Comparison of ENCODE assay signal across 15 cellular contexts in the genomic region with DNA sequence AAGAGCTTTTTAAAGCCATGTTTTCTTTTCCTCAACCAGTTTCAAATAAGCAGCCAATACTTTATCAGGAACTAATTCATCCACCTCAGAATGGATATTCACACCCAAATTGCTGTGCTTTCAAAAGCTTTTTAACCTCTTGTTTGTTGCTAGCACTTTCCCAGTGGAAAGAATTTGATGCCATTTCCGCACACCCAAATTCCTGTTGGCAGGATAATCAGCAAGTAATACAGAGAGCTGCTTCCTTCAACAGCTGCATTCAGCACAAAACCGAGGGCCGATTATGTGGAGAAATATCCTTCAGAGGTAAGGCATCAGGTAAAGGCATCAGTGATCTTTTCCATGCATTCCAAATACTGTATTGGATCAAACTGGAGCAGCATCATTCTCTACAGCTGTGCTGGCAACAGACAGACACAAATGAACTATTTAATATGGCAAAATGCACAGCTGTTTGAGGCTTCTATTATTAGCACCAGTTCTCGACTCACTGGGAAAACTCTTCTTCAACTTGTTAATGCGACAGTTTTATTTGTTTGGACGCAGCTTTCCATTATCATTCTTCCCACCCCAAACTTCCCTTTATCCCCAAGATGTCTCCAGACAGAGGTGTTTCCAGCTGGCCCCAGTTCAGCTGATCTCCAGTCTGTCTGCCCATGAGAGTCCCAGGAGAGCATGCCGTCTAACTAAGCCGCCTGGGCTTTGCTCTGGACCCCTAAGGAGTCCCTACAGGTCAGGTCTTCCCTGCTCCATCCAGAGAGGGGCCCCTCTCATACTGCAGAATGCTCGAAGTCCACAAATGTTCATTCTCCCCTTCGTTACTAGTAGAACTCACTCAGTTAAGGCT. TPM values are rescaled to one million over a fixed set of nuclear protein-coding genes. Genes with fewer than 3 reads are reported as not detected.
DNase-seq lines count a peak whose midpoint lies in the region; ATAC-seq and TF ChIP-seq lines count a peak whose summit lies in the region.
"Had no signal": no experiment of that assay in that cellular context is flagged by ENCODE, and none has a peak within 500 bp of the region (broad histone marks: within the 10 kb centered on the region; RNA-seq: fewer than 3 reads in every experiment).

No MANE protein-coding gene starts in this region.

- peaks cover 30 to 44% (median 37%) of the 10 kb centered on the region in 4 donors for H3K4me1 ChIP-seq in upper lobe of left lung
- no peaks in the 10 kb centered on the region for H3K4me1 ChIP-seq in A673 (ENCODE audit: insufficient read depth, low read length, poor library complexity, severe bottlenecking)

- 67 to 76% methylated on average over 10 of the region's 10 CpGs for WGBS in upper lobe of left lung, 2 donors

- no peak for TF ChIP-seq POLR2A in upper lobe of left lung (IDR thresholded peaks at IDR 0.05)

- H3K9me3 ChIP-seq in upper lobe of left lung: no peaks in the 10 kb centered on the region
- peaks cover 8% of the 10 kb centered on the region for H3K9me3 ChIP-seq in MG63
- peaks cover 7% of the 10 kb centered on the region for H3K9me3 ChIP-seq in A673 (ENCODE audit: low read depth, low read length, poor library complexity, severe bottlenecking)
- H3K9me3 ChIP-seq: ovary had no signal

- H3K36me3 ChIP-seq in upper lobe of left lung (peaks cover 0 to 3% (median 0%) of the 10 kb centered on the region in 4 donors), MG63 (peaks cover 3% of the 10 kb centered on the region), A673 (ENCODE audit: insufficient read depth, low read length, poor library complexity, severe bottlenecking) (peaks cover 5% of the 10 kb centered on the region)
- H3K36me3 ChIP-seq: ovary had no signal

- H3K27me3 ChIP-seq in upper lobe of left lung: no peaks in the 10 kb centered on the region
- no peaks in the 10 kb centered on the region for H3K27me3 ChIP-seq in MG63
- H3K27me3 ChIP-seq in A673 (replicated peaks; ENCODE audit: insufficient read depth, low read depth, low read length, poor library complexity): no peaks in the 10 kb centered on the region
- H3K27me3 ChIP-seq: ovary had no signal

- TF ChIP-seq CTCF in upper lobe of left lung (IDR thresholded peaks at IDR 0.05): no peak
- TF ChIP-seq CTCF in A673 (conservative IDR thresholded peaks at IDR 0.05; ENCODE audit: low read depth, low read length): no peak

- CTCF ChIA-PET in A673 (lab: Charles Lee): no interaction called here
- CTCF ChIA-PET in activated CD8-positive, alpha-beta T cell treated with anti-CD3 and anti-CD28 coated beads, Interleukin-2, amount 10 ng/mL, durations not matched to agents 7 days and 5 days (lab: Charles Lee): interaction anchor here (0.9 to 2.3 kb wide), 4 partner anchors 12 to 40 kb away, joined by 3 to 7 read pairs (median 4); no protein-coding TSS in a partner anchor

- no peak for DNase-seq in activated naive CD8-positive, alpha-beta T cell treated with anti-CD3 and anti-CD28 coated beads for 36 hours
- peak; percentile 34 for DNase-seq in ecto neural progenitor cell (ENCODE audit: low spot score)
- peak; percentile 68 for DNase-seq in posterior vena cava (ENCODE audit: low spot score)
- no peak for DNase-seq in upper lobe of left lung
- DNase-seq in MG63: no peak
- no peak for DNase-seq in A673 (ENCODE audit: low spot score)
- DNase-seq in activated CD8-positive, alpha-beta T cell treated with anti-CD3 and anti-CD28 coated beads, Interleukin-2, amount 10 ng/mL, durations not matched to agents 7 days and 5 days: no peak
- DNase-seq: ACHN; activated CD4-positive, alpha-beta T cell treated with anti-CD3 and anti-CD28 coated beads, Interleukin-2, amount 50 U/mL, for 4 hours; foreskin fibroblast; immature natural killer cell; ovary; SHP77; T-helper 9 cell had no signal

- peaks cover 30% of the 10 kb centered on the region for H3K4me1 Mint-ChIP-seq in activated naive CD8-positive, alpha-beta T cell (ENCODE audit: low read depth)
- peaks cover 26% of the 10 kb centered on the region for H3K4me1 Mint-ChIP-seq in activated naive CD8-positive, alpha-beta T cell treated with anti-CD3 and anti-CD28 coated beads for 36 hours
- peaks cover 15% of the 10 kb centered on the region for H3K4me1 Mint-ChIP-seq in activated CD8-positive, alpha-beta T cell treated with anti-CD3 and anti-CD28 coated beads, Interleukin-2, amount 10 ng/mL, durations not matched to agents 7 days and 5 days (ENCODE audit: low read depth)

- TF ChIP-seq EP300 in upper lobe of left lung (IDR thresholded peaks at IDR 0.05): no peak

- intact Hi-C loops in posterior vena cava (cut with DNase I) (no loop called here), A673 (cut with micrococcal nuclease; ENCODE audit: unreplicated experiment) (no loop called here)

- H3K4me3 Mint-ChIP-seq in activated naive CD8-positive, alpha-beta T cell: no peak overlapping the region
- H3K4me3 Mint-ChIP-seq in activated naive CD8-positive, alpha-beta T cell treated with anti-CD3 and anti-CD28 coated beads for 36 hours: no peak overlapping the region
- no peak overlapping the region for H3K4me3 Mint-ChIP-seq in activated CD8-positive, alpha-beta T cell treated with anti-CD3 and anti-CD28 coated beads, Interleukin-2, amount 10 ng/mL, durations not matched to agents 7 days and 5 days
- H3K4me3 Mint-ChIP-seq: immature natural killer cell had no signal

- H3K27ac ChIP-seq in upper lobe of left lung: peak overlapping the region in 3 of 4 donors; percentile 58 to 79 (median 64)
- no peak overlapping the region for H3K27ac ChIP-seq in A673 (ENCODE audit: low read depth, low read length, poor library complexity, severe bottlenecking)

- peak overlapping the region; percentile 80 for H3K27ac Mint-ChIP-seq in activated naive CD8-positive, alpha-beta T cell
- H3K27ac Mint-ChIP-seq in activated naive CD8-positive, alpha-beta T cell treated with anti-CD3 and anti-CD28 coated beads for 36 hours: no peak overlapping the region
- no peak overlapping the region for H3K27ac Mint-ChIP-seq in activated CD8-positive, alpha-beta T cell treated with anti-CD3 and anti-CD28 coated beads, Interleukin-2, amount 10 ng/mL, durations not matched to agents 7 days and 5 days
- H3K27ac Mint-ChIP-seq: immature natural killer cell had no signal

- BruUV-seq in A673 (replicated peaks; lab: Mats Ljungman, UMichigan): no TSS peak

- ATAC-seq in upper lobe of left lung (ENCODE audit: low FRiP score in 2 of 2): no peak
- no peak for ATAC-seq in activated CD8-positive, alpha-beta T cell treated with anti-CD3 and anti-CD28 coated beads, Interleukin-2, amount 10 ng/mL, durations not matched to agents 7 days and 5 days

- POLR2A ChIA-PET in A673 (lab: Charles Lee; ENCODE audit: low non-redundant PET): no interaction called here
- POLR2A ChIA-PET in activated CD8-positive, alpha-beta T cell treated with anti-CD3 and anti-CD28 coated beads, Interleukin-2, amount 10 ng/mL, durations not matched to agents 7 days and 5 days (lab: Charles Lee): interaction anchor here (1.0 to 1.2 kb wide), 2 partner anchors 8 to 14 kb away, joined by 3 to 4 read pairs; no protein-coding TSS in a partner anchor

- H3K4me3 ChIP-seq in upper lobe of left lung: no peak overlapping the region
- H3K4me3 ChIP-seq in MG63: no peak overlapping the region
- no peak overlapping the region for H3K4me3 ChIP-seq in A673 (ENCODE audit: low read depth, low read length, poor library complexity, severe bottlenecking)
- H3K4me3 ChIP-seq: ovary had no signal

- H3K9me3 Mint-ChIP-seq in activated naive CD8-positive, alpha-beta T cell (ENCODE audit: low read depth): no peaks in the 10 kb centered on the region
- H3K9me3 Mint-ChIP-seq in activated naive CD8-positive, alpha-beta T cell treated with anti-CD3 and anti-CD28 coated beads for 36 hours: peaks cover 3% of the 10 kb centered on the region
- H3K9me3 Mint-ChIP-seq in activated CD8-positive, alpha-beta T cell treated with anti-CD3 and anti-CD28 coated beads, Interleukin-2, amount 10 ng/mL, durations not matched to agents 7 days and 5 days (ENCODE audit: insufficient read depth): peaks cover 4% of the 10 kb centered on the region

- H3K27me3 Mint-ChIP-seq in activated naive CD8-positive, alpha-beta T cell: no peaks in the 10 kb centered on the region
- H3K27me3 Mint-ChIP-seq in activated naive CD8-positive, alpha-beta T cell treated with anti-CD3 and anti-CD28 coated beads for 36 hours: no peaks in the 10 kb centered on the region
- no peaks in the 10 kb centered on the region for H3K27me3 Mint-ChIP-seq in activated CD8-positive, alpha-beta T cell treated with anti-CD3 and anti-CD28 coated beads, Interleukin-2, amount 10 ng/mL, durations not matched to agents 7 days and 5 days (ENCODE audit: low read depth)

- H3K36me3 Mint-ChIP-seq in activated naive CD8-positive, alpha-beta T cell: peaks cover 2% of the 10 kb centered on the region
- peaks cover 15% of the 10 kb centered on the region for H3K36me3 Mint-ChIP-seq in activated naive CD8-positive, alpha-beta T cell treated with anti-CD3 and anti-CD28 coated beads for 36 hours
- peaks cover 17% of the 10 kb centered on the region for H3K36me3 Mint-ChIP-seq in activated CD8-positive, alpha-beta T cell treated with anti-CD3 and anti-CD28 coated beads, Interleukin-2, amount 10 ng/mL, durations not matched to agents 7 days and 5 days (ENCODE audit: low read depth)

RNA-seq across cellular contexts. Expression of gene MGAT1, which starts 22.2 kb away (rescaled TPM):
- 100 to 1,000 TPM in 1 of 2 experiments, 10 to 100 TPM in 1; 99.1 to 101 TPM for total RNA-seq in activated naive CD8-positive, alpha-beta T cell treated with anti-CD3 and anti-CD28 coated beads for 36 hours
- total RNA-seq in posterior vena cava: 100 to 1,000 TPM; 150 to 160 TPM
- 100 to 1,000 TPM; 148 to 392 (median 277) TPM for total RNA-seq in upper lobe of left lung
- 186 and 189 TPM in 2 replicates for total RNA-seq in MG63 (2014; rRNA removed; shearing (Covaris generic); ENCODE audit: low replicate concordance)
- 48.7 and 49.9 TPM in 2 replicates for total RNA-seq in A673 (2021)
- total RNA-seq in activated CD8-positive, alpha-beta T cell treated with anti-CD3 and anti-CD28 coated beads, Interleukin-2, amount 10 ng/mL, durations not matched to agents 7 days and 5 days: 100 to 1,000 TPM; 154 to 161 TPM

RNA-seq across cellular contexts. Expression of gene ZFP62, which starts 36.2 kb away (rescaled TPM):
- total RNA-seq in activated naive CD8-positive, alpha-beta T cell treated with anti-CD3 and anti-CD28 coated beads for 36 hours: 10 to 100 TPM; 21.2 to 23.7 TPM
- total RNA-seq in posterior vena cava: 10 to 100 TPM; 21.2 to 22.2 TPM
- 10 to 100 TPM; 19.6 to 41.2 (median 26.1) TPM for total RNA-seq in upper lobe of left lung
- 23.6 and 52.7 TPM in 2 replicates for total RNA-seq in MG63 (2014; rRNA removed; shearing (Covaris generic); ENCODE audit: low replicate concordance)
- total RNA-seq in A673 (2021): 28.2 and 28.7 TPM in 2 replicates
- total RNA-seq in activated CD8-positive, alpha-beta T cell treated with anti-CD3 and anti-CD28 coated beads, Interleukin-2, amount 10 ng/mL, durations not matched to agents 7 days and 5 days: 10 to 100 TPM; 22.8 to 25.3 TPM

Comparison
In these comparisons a context has a peak if more than half of its experiments do, and no peak if none do; other contexts are left out.
1. DNase-seq: peak in ecto neural progenitor cell (single experiment) and posterior vena cava (single experiment); none in activated naive CD8-positive, alpha-beta T cell treated with anti-CD3 and anti-CD28 coated beads for 36 hours (single experiment), upper lobe of left lung (0 of 2), MG63 (single experiment), A673 (single experiment) and activated CD8-positive, alpha-beta T cell treated with anti-CD3 and anti-CD28 coated beads, Interleukin-2, amount 10 ng/mL, durations not matched to agents 7 days and 5 days (single experiment).